ENCODE assay signal across 17 cellular contexts in genomic region chr18:48365965-48366364, GRCh38. TPM values are rescaled to one million over a fixed set of nuclear protein-coding genes. Genes with fewer than 3 reads are reported as not detected.
DNase-seq lines count a peak whose midpoint lies in the region; ATAC-seq, FAIRE-seq and TF ChIP-seq lines count a peak whose summit lies in the region.
"Had no signal": no experiment of that assay in that cellular context is flagged by ENCODE, and none has a peak within 500 bp of the region (broad histone marks: within the 10 kb centered on the region; RNA-seq: fewer than 3 reads in every experiment).

No MANE protein-coding gene starts in this region.

- no peaks in the 10 kb centered on the region for H3K27me3 Mint-ChIP-seq in type B pancreatic cell
- H3K27me3 Mint-ChIP-seq in CD4-positive, alpha-beta T cell, result peaks cover 29% of the 10 kb centered on the region

- H3K36me3 Mint-ChIP-seq in type B pancreatic cell, result peaks cover 3% of the 10 kb centered on the region
- H3K36me3 Mint-ChIP-seq in CD4-positive, alpha-beta T cell (ENCODE audit: low read depth), result no peaks in the 10 kb centered on the region
- H3K36me3 Mint-ChIP-seq: CD4-positive, CD25-positive, alpha-beta regulatory T cell had no signal

- peak; percentile 3 for DNase-seq in activated CD8-positive, alpha-beta memory T cell treated with anti-CD3 and anti-CD28 coated beads, Interleukin-2, amount 50 U/mL, for 48 hours
- DNase-seq in activated CD8-positive, alpha-beta memory T cell treated with anti-CD3 and anti-CD28 coated beads, Interleukin-2, amount 50 U/mL, for 4 hours, result no peak
- DNase-seq in NCI-H69 (lab: John Stamatoyannopoulos, UW), result peak; percentile 25
- no peak for DNase-seq in K562 (ENCODE audit: extremely low read depth in 1 of 4, low spot score in 3 of 4)
- DNase-seq in type B pancreatic cell (ENCODE audit: extremely low spot score, unreplicated experiment), result peak; percentile 20
- DNase-seq in NCI-H1417 treated with DMSO at 0.1 percent for 48 hours (lab: John Stamatoyannopoulos, UW), result no peak
- DNase-seq in CD4-positive, alpha-beta T cell, result no peak
- DNase-seq: ACHN; BE2C; C1 segment of cervical spinal cord; Caco-2; CD4-positive, CD25-positive, alpha-beta regulatory T cell; GOT3; H9 had no signal

- no peaks in the 10 kb centered on the region for H3K9me3 ChIP-seq in K562 (replicated peaks; ENCODE audit: control insufficient read depth, insufficient read depth, low read depth, low read length)
- peaks cover 6% of the 10 kb centered on the region for H3K9me3 ChIP-seq in CD4-positive, alpha-beta T cell (ENCODE audit: control insufficient read depth, low read length)
- H3K9me3 ChIP-seq: BE2C, Caco-2 had no signal

- no peaks in the 10 kb centered on the region for H4K20me1 ChIP-seq in K562 (replicated peaks; ENCODE audit: control insufficient read depth, insufficient read depth, low read length)

- ATAC-seq in K562, result no peak
- ATAC-seq in CD4-positive, alpha-beta T cell (ENCODE audit: poor library complexity), result no peak

- no peak overlapping the region for H3K4me2 ChIP-seq in K562 (ENCODE audit: insufficient read depth, low read length)

- no peak for TF ChIP-seq POLR2A in K562 (conservative IDR thresholded peaks at IDR 0.05)

- no peak for FAIRE-seq in K562 (lab: Jason Lieb, UNC)
- FAIRE-seq: D721Med, G401.6, GM12891 had no signal

- H3K27me3 ChIP-seq in K562 (ENCODE audit: control insufficient read depth in 2 of 2, insufficient read depth in 2 of 2, low read length in 2 of 2), result 0 out of 5 replicates have a peak, but pooled peaks cover 0 to 5% of the 10 kb centered on the region in 2 experiments
- H3K27me3 ChIP-seq in CD4-positive, alpha-beta T cell (ENCODE audit: control insufficient read depth, insufficient read depth, low read length), result peaks cover 6% of the 10 kb centered on the region
- H3K27me3 ChIP-seq: BE2C had no signal

- H3K4me3 Mint-ChIP-seq in type B pancreatic cell, result no peak overlapping the region
- H3K4me3 Mint-ChIP-seq in CD4-positive, alpha-beta T cell, result no peak overlapping the region
- H3K4me3 Mint-ChIP-seq: CD4-positive, CD25-positive, alpha-beta regulatory T cell; H9 had no signal

- no peaks in the 10 kb centered on the region for H3K4me1 ChIP-seq in K562 (replicated peaks in 1 of 2; ENCODE audit: control insufficient read depth in 2 of 2, insufficient read depth in 2 of 2, low read length in 2 of 2)
- H3K4me1 ChIP-seq: BE2C, Caco-2 had no signal

- peaks cover 4% of the 10 kb centered on the region for H3K9me3 Mint-ChIP-seq in type B pancreatic cell
- peaks cover 6% of the 10 kb centered on the region for H3K9me3 Mint-ChIP-seq in CD4-positive, alpha-beta T cell

- H3K4me3 ChIP-seq in K562, result no peak overlapping the region

- no peak overlapping the region for H3K27ac ChIP-seq in K562 (ENCODE audit: extremely low read depth, low read depth, low read length)
- H3K27ac ChIP-seq in CD4-positive, alpha-beta T cell (ENCODE audit: low read depth, low read length), result no peak overlapping the region

- no peaks in the 10 kb centered on the region for H3K9me1 ChIP-seq in K562 (ENCODE audit: control insufficient read depth, insufficient read depth, low read length)

- TF ChIP-seq CTCF in K562 (IDR thresholded peaks at IDR 0.05 in 2 of 3, conservative IDR thresholded peaks at IDR 0.05 in 1 of 3; ENCODE audit: insufficient read depth in 2 of 3, low read depth in 1 of 3, low read length in 3 of 3) (no peak), type B pancreatic cell (conservative IDR thresholded peaks at IDR 0.05) (no peak)
- no peak for TF ChIP-seq CTCF in CD4-positive, alpha-beta T cell (IDR thresholded peaks at IDR 0.05)

- H3K9ac ChIP-seq in K562 (ENCODE audit: insufficient read depth in 1 of 2, low read depth in 2 of 2, low read length in 2 of 2), result no peak overlapping the region

- no peaks in the 10 kb centered on the region for H3K36me3 ChIP-seq in K562 (ENCODE audit: control insufficient read depth, insufficient read depth, low read length)
- H3K36me3 ChIP-seq: BE2C had no signal

- CTCF ChIA-PET in K562 (lab: Yijun Ruan, JAX; ENCODE audit: low intra/inter-chr PET ratio), result no interaction called here
- CTCF ChIA-PET in CD4-positive, alpha-beta T cell (lab: Charles Lee), result no interaction called here

- H2AFZ ChIP-seq in K562 (ENCODE audit: low read depth, low read length), result no peak overlapping the region

- no peak overlapping the region for H3K27ac Mint-ChIP-seq in type B pancreatic cell
- H3K27ac Mint-ChIP-seq in CD4-positive, alpha-beta T cell, result no peak overlapping the region
- H3K27ac Mint-ChIP-seq: CD4-positive, CD25-positive, alpha-beta regulatory T cell; H9 had no signal

- peaks cover 14% of the 10 kb centered on the region for H3K4me1 Mint-ChIP-seq in type B pancreatic cell (ENCODE audit: unreplicated experiment)
- no peaks in the 10 kb centered on the region for H3K4me1 Mint-ChIP-seq in CD4-positive, alpha-beta T cell (ENCODE audit: low read depth)
- H3K4me1 Mint-ChIP-seq: CD4-positive, CD25-positive, alpha-beta regulatory T cell had no signal

- TF ChIP-seq RAD21 in K562 (CRISPR knock-in tag; conservative IDR thresholded peaks at IDR 0.05 in 1 of 2, IDR thresholded peaks at IDR 0.05 in 1 of 2), result no peak

- in situ Hi-C loops in K562 (cut with MboI), result no loop called here

- no TSS peak for BruUV-seq in K562 (replicated peaks; lab: Mats Ljungman, UMichigan)

- TF ChIP-seq EP300 in K562 (IDR thresholded peaks at IDR 0.05; ENCODE audit: low read length), result no peak

- POLR2A ChIA-PET in K562 (lab: Yijun Ruan, JAX), result no interaction called here
- POLR2A ChIA-PET in CD4-positive, alpha-beta T cell (lab: Charles Lee), result no interaction called here

- no peaks in the 10 kb centered on the region for H3K79me2 ChIP-seq in K562 (ENCODE audit: control insufficient read depth, insufficient read depth, low read length)

- intact Hi-C loops in K562 (cut with micrococcal nuclease), result no loop called here
- intact Hi-C loops in CD4-positive, alpha-beta T cell (cut with DNase I, micrococcal nuclease), result no loop called here

TF ChIP-seq in K562, 482 proteins besides CTCF, POLR2A, EP300 and RAD21:
- TF ChIP-seq C11orf30 (IDR thresholded peaks at IDR 0.05; ENCODE audit: low read depth) (peak; percentile 82), MAFK (IDR thresholded peaks at IDR 0.05; ENCODE audit: low read length) (peak; percentile 96), ZNF316 (IDR thresholded peaks at IDR 0.05) (peak; percentile 90), POLR3G (IDR thresholded peaks at IDR 0.05; ENCODE audit: extremely low read depth, insufficient read length, insufficient replicate concordance) (no peak), MAFF (IDR thresholded peaks at IDR 0.05; ENCODE audit: low read length) (peak; percentile 91), PBX2 (CRISPR knock-in tag; IDR thresholded peaks at IDR 0.05; ENCODE audit: low read depth) (no peak), PBX2 (tag; conservative IDR thresholded peaks at IDR 0.05; ENCODE audit: low read depth) (peak; percentile 42; the same call in 1 of the 2 replicates), MEIS2 (IDR thresholded peaks at IDR 0.05; ENCODE audit: partially characterized antibody) (peak; percentile 62), ARID2 (IDR thresholded peaks at IDR 0.05) (no peak), ZNF134 (CRISPR knock-in tag; conservative IDR thresholded peaks at IDR 0.05) (no peak), MAFG (tag; conservative IDR thresholded peaks at IDR 0.05) (peak; percentile 80), BMI1 (IDR thresholded peaks at IDR 0.05; ENCODE audit: low read length) (no peak)

RNA-seq across cellular contexts. Expression of gene ZBTB7C, which starts 43.2 kb away (rescaled TPM):
- total RNA-seq in K562 (2011; cell fraction: chromatin; rRNA removed; ENCODE audit: low replicate concordance), result not detected in 2 replicates
- not detected in 2 replicates for total RNA-seq in K562 (2011; cell fraction: nucleolus; rRNA removed)
- not detected in 2 replicates for total RNA-seq in K562 (2011; cell fraction: nucleoplasm; rRNA removed)
- total RNA-seq in K562 (2014; rRNA removed), result not detected in 2 replicates
- total RNA-seq in K562 (2014; rRNA removed; fragmentation: Illumina TruSeq; extraction: Trizol), result not detected in 2 replicates
- total RNA-seq in K562 (2015; rRNA removed; fragmentation: Illumina TruSeq; extraction: Trizol), result not detected in 2 replicates
- not detected in 2 replicates for total RNA-seq in K562 (2021)
- polyA plus RNA-seq in K562 (2011; rRNA removed), result not detected in 2 replicates
- polyA plus RNA-seq in K562 (2011; cell fraction: cytosol; rRNA removed), result not detected in 2 replicates
- not detected in 2 replicates for polyA plus RNA-seq in K562 (2011; cell fraction: nucleus; rRNA removed)
- 0.01 TPM in 1 of 2 replicates, not detected in the other for polyA plus RNA-seq in K562 (2012)
- polyA plus RNA-seq in K562 (2014; fragmentation: Illumina TruSeq; extraction: Trizol), result not detected in 2 replicates
- polyA plus RNA-seq in K562 (2014; fragmentation: Nextera tagmentation; extraction: Ambion mirVana), result not detected
- not detected in 2 replicates for polyA plus RNA-seq in K562 (2014; rRNA removed)
- polyA minus RNA-seq in K562 (2011; rRNA and poly(A)+ RNA removed), result not detected in 2 replicates
- polyA minus RNA-seq in K562 (2011; cell fraction: cytosol; rRNA and poly(A)+ RNA removed), result not detected in 2 replicates
- not detected in 2 replicates for polyA minus RNA-seq in K562 (2011; cell fraction: nucleus; rRNA and poly(A)+ RNA removed)
- total RNA-seq in type B pancreatic cell (ENCODE audit: low replicate concordance), result 13.0 and 40.9 TPM in 2 replicates
- not detected for total RNA-seq in CD4-positive, alpha-beta T cell
- total RNA-seq: CD4-positive, CD25-positive, alpha-beta regulatory T cell had no signal
- polyA plus RNA-seq: CD4-positive, CD25-positive, alpha-beta regulatory T cell had no signal

Comparison
In these comparisons a context has a peak if more than half of its experiments do, and no peak if none do; other contexts are left out.
1. DNase-seq: peak in activated CD8-positive, alpha-beta memory T cell treated with anti-CD3 and anti-CD28 coated beads, Interleukin-2, amount 50 U/mL, for 48 hours (single experiment), NCI-H69 (single experiment) and type B pancreatic cell (single experiment); none in activated CD8-positive, alpha-beta memory T cell treated with anti-CD3 and anti-CD28 coated beads, Interleukin-2, amount 50 U/mL, for 4 hours (single experiment), K562 (0 of 4), NCI-H1417 treated with DMSO at 0.1 percent for 48 hours (single experiment) and CD4-positive, alpha-beta T cell (0 of 10).
2. RNA of gene ZBTB7C, which starts 43.2 kb away (total RNA-seq): 13.0 to 40.9 TPM in type B pancreatic cell; not detected in K562 and not detected in CD4-positive, alpha-beta T cell; every median in the first group is over 10 times any median in the second.